8 cellular contexts compared by ENCODE assay signal in the genomic region with DNA sequence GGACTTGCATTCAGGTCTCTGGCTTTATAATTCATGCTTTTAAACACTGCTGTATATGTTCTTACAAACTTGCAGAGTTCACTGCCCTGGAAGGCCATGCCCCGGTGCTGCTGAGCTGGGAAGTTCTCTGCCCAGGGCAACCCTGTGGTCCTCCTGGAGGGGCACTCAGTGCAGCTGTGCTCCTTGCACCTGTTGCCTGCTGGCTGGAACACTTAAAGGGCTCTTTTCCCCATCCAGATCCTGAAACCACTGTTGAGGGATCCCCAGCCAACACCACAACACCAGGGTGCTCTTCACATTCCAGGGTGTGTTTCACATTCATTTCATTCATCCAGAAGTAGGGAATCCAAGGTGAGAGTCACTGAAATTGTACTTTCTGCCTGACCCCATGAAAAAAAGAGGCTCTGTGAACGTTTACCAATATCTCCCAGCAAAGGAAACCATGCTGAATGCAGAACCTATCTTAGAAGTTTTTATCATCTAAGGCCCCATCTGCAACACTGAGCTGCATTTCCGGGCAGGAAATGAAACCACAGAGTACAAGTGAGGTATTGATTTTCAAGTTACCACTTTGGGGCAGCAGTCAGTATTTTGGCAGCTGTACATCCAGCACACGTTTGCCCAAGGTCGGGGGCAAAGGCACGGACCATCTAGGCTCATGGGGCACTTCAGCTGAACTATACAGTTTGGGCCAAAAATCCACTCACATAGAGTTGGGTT. TPM values are rescaled to one million over a fixed set of nuclear protein-coding genes. Genes with fewer than 3 reads are reported as not detected.
DNase-seq lines count a peak whose midpoint lies in the region; ATAC-seq, FAIRE-seq and TF ChIP-seq lines count a peak whose summit lies in the region.

No MANE protein-coding gene starts in this region.

- WGBS in liver = 12% methylated on average over 6 of the region's 6 CpGs
- WGBS in HepG2 (ENCODE audit: low lambda C conversion rate) = 2% methylated on average over 5 of the region's 6 CpGs

- intact Hi-C loops in HepG2 (cut with micrococcal nuclease; ENCODE audit: unreplicated experiment) = no loop called here
- intact Hi-C loops in dendritic cell treated with granulocyte-macrophage colony-stimulating factor and Interleukin-4, amounts not matched to agents 40 ng/mL and 50 ng/mL, for 4 days (cut with micrococcal nuclease) = no loop called here

- CTCF ChIA-PET in HepG2 (lab: Yijun Ruan, JAX; ENCODE audit: low intra/inter-chr PET ratio, low total read pairs) = no interaction called here

- DNase-seq in HepG2 (ENCODE audit: low spot score) (no peak), SHP77 (lab: John Stamatoyannopoulos, UW) (peak; percentile 47 to 50), COLO668 (lab: John Stamatoyannopoulos, UW; ENCODE audit: unreplicated experiment) (no peak), DMS53 treated with DMSO at 0.1 percent for 48 hours (lab: John Stamatoyannopoulos, UW; ENCODE audit: unreplicated experiment) (no peak), mesothelial cell of epicardium (ENCODE audit: low spot score in 2 of 2, unreplicated experiment in 2 of 2) (no peak)

- no peaks in the 10 kb centered on the region for H3K36me3 Mint-ChIP-seq in dendritic cell treated with granulocyte-macrophage colony-stimulating factor and Interleukin-4, amounts not matched to agents 40 ng/mL and 50 ng/mL, for 4 days (ENCODE audit: low read depth)
- H3K36me3 Mint-ChIP-seq in mesothelial cell of epicardium = no peaks in the 10 kb centered on the region

- TF ChIP-seq POLR2A in HepG2 (IDR thresholded peaks at IDR 0.05; ENCODE audit: insufficient read depth in 1 of 2, low read depth in 2 of 2, low read length in 2 of 2) = no peak

- H3K79me2 ChIP-seq in HepG2 (ENCODE audit: insufficient read depth, low read length) = no peaks in the 10 kb centered on the region

- no peak overlapping the region for H2AFZ ChIP-seq in HepG2 (ENCODE audit: low read length)

- no peak for TF ChIP-seq EP300 in HepG2 (IDR thresholded peaks at IDR 0.05; ENCODE audit: low read depth in 2 of 2, low read length in 2 of 2)
- TF ChIP-seq EP300 in HepG2 (CRISPR knock-in tag; IDR thresholded peaks at IDR 0.05; ENCODE audit: borderline replicate concordance) = no peak

- H3K9ac ChIP-seq in liver (ENCODE audit: low read depth in 1 of 2, low read length in 2 of 2) = no peak overlapping the region
- no peak overlapping the region for H3K9ac ChIP-seq in HepG2 (ENCODE audit: insufficient read depth, low read depth, low read length)

- peak overlapping the region; percentile 47 for H3K27ac Mint-ChIP-seq in dendritic cell treated with granulocyte-macrophage colony-stimulating factor and Interleukin-4, amounts not matched to agents 40 ng/mL and 50 ng/mL, for 4 days
- H3K27ac Mint-ChIP-seq in mesothelial cell of epicardium = no peak overlapping the region

- TF ChIP-seq RAD21 in liver (IDR thresholded peaks at IDR 0.05) (peak in 1 of 2 donors; percentile 45), HepG2 (CRISPR knock-in tag; IDR thresholded peaks at IDR 0.05) (no peak)

- H3K36me3 ChIP-seq in liver (ENCODE audit: control insufficient read depth in 4 of 4, insufficient read depth in 3 of 4, low read depth in 1 of 4, low read length in 3 of 4) = no peaks in the 10 kb centered on the region
- H3K36me3 ChIP-seq in HepG2 (replicated peaks in 1 of 2; ENCODE audit: control insufficient read depth in 1 of 2, insufficient read depth in 2 of 2, low read length in 2 of 2) = no peaks in the 10 kb centered on the region

- peaks cover 10% of the 10 kb centered on the region for H3K4me1 Mint-ChIP-seq in dendritic cell treated with granulocyte-macrophage colony-stimulating factor and Interleukin-4, amounts not matched to agents 40 ng/mL and 50 ng/mL, for 4 days (ENCODE audit: low read depth)
- no peaks in the 10 kb centered on the region for H3K4me1 Mint-ChIP-seq in mesothelial cell of epicardium

- no peaks in the 10 kb centered on the region for H3K27me3 ChIP-seq in liver (ENCODE audit: control insufficient read depth in 4 of 4, insufficient read depth in 4 of 4, low read length in 3 of 4)
- no peaks in the 10 kb centered on the region for H3K27me3 ChIP-seq in HepG2 (ENCODE audit: control insufficient read depth in 1 of 2, insufficient read depth in 2 of 2, low read length in 2 of 2)

- H3K4me3 Mint-ChIP-seq in dendritic cell treated with granulocyte-macrophage colony-stimulating factor and Interleukin-4, amounts not matched to agents 40 ng/mL and 50 ng/mL, for 4 days = no peak overlapping the region
- H3K4me3 Mint-ChIP-seq in mesothelial cell of epicardium = no peak overlapping the region

- in situ Hi-C loops in HepG2 (cut with HindIII; ENCODE audit: extremely low pct_ligation_motif_present, low pct_unique_long_range_greater_than_20kb) = no loop called here

- H3K27ac ChIP-seq in liver (ENCODE audit: low read depth in 1 of 2, low read length in 2 of 2) = peak overlapping the region; percentile 28 to 58
- H3K27ac ChIP-seq in HepG2 (ENCODE audit: extremely low read length, insufficient read depth, low read length) = no peak overlapping the region

- peaks cover 0 to 3% (median 0%) of the 10 kb centered on the region in 4 donors for H3K9me3 ChIP-seq in liver (ENCODE audit: control insufficient read depth in 4 of 4, low read length in 3 of 4)
- no peaks in the 10 kb centered on the region for H3K9me3 ChIP-seq in HepG2 (ENCODE audit: low read length)

- no TSS peak for BruUV-seq in HepG2 (replicated peaks; lab: Mats Ljungman, UMichigan)

- no peak for ATAC-seq in HepG2
- ATAC-seq in HG03064 (IDR thresholded peaks at IDR 0.05; ENCODE audit: low read depth, unreplicated experiment) = peak; percentile 74

- FAIRE-seq in HepG2 (lab: Jason Lieb, UNC) = no peak

- TF ChIP-seq CTCF in liver (IDR thresholded peaks at IDR 0.05; ENCODE audit: low read depth, low read length, missing input control) (no peak), HepG2 (CRISPR knock-in tag; IDR thresholded peaks at IDR 0.05) (no peak), mesothelial cell of epicardium (IDR thresholded peaks at IDR 0.05; ENCODE audit: unreplicated experiment) (no peak)

- no peaks in the 10 kb centered on the region for H3K27me3 Mint-ChIP-seq in dendritic cell treated with granulocyte-macrophage colony-stimulating factor and Interleukin-4, amounts not matched to agents 40 ng/mL and 50 ng/mL, for 4 days
- peaks cover 3% of the 10 kb centered on the region for H3K27me3 Mint-ChIP-seq in mesothelial cell of epicardium (ENCODE audit: low read depth)

- peaks cover 0 to 18% (median 11%) of the 10 kb centered on the region in 4 donors for H3K4me1 ChIP-seq in liver (ENCODE audit: control insufficient read depth in 4 of 4, insufficient read depth in 4 of 4, low read length in 3 of 4)
- H3K4me1 ChIP-seq in HepG2 (ENCODE audit: insufficient read depth, low read length) = no peaks in the 10 kb centered on the region

- H4K20me1 ChIP-seq in HepG2 (ENCODE audit: insufficient read depth, low read length) = no peaks in the 10 kb centered on the region

- no peak overlapping the region for H3K4me2 ChIP-seq in HepG2 (ENCODE audit: low read depth, low read length)

- no peaks in the 10 kb centered on the region for H3K9me3 Mint-ChIP-seq in dendritic cell treated with granulocyte-macrophage colony-stimulating factor and Interleukin-4, amounts not matched to agents 40 ng/mL and 50 ng/mL, for 4 days
- H3K9me3 Mint-ChIP-seq in mesothelial cell of epicardium = peaks cover 9% of the 10 kb centered on the region

- POLR2A ChIA-PET in HepG2 (lab: Yijun Ruan, JAX) = no interaction called here

- peak overlapping the region in 1 of 3 donors; percentile 34 for H3K4me3 ChIP-seq in liver (ENCODE audit: low read depth in 1 of 3, low read length in 3 of 3)
- H3K4me3 ChIP-seq in HepG2 (replicated peaks in 1 of 3; ENCODE audit: insufficient read depth in 1 of 3, low read depth in 2 of 3, low read length in 3 of 3) = no peak overlapping the region

TF ChIP-seq in liver, 16 proteins besides CTCF, POLR2A, EP300 and RAD21 (continues in another document):
- TF ChIP-seq FOXA1 (IDR thresholded peaks at IDR 0.05) (no peak), FOXA2 (IDR thresholded peaks at IDR 0.05) (no peak)
- TF ChIP-seq, protein P1, sequence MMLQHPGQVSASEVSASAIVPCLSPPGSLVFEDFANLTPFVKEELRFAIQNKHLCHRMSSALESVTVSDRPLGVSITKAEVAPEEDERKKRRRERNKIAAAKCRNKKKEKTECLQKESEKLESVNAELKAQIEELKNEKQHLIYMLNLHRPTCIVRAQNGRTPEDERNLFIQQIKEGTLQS (IDR thresholded peaks at IDR 0.05) = no peak

RNA-seq across cellular contexts. Expression of a gene that starts 16.4 kb away (rescaled TPM):
- total RNA-seq in liver = 10 to 100 TPM in 1 of 2 donors, 1 to 10 TPM in 1; 5.7 to 12.0 TPM
- polyA plus RNA-seq in liver = 1 to 10 TPM; 4.6 to 5.8 TPM
- 0.24 and 0.63 TPM in 2 replicates for total RNA-seq in HepG2 (2016; rRNA removed; fragmentation: Illumina TruSeq; extraction: Trizol)
- 0.09 TPM in 1 of 2 replicates, not detected in the other for total RNA-seq in HepG2 (2016; cell fraction: cytosol; rRNA removed; fragmentation: Illumina TruSeq; extraction: Trizol; ENCODE audit: low read depth)
- total RNA-seq in HepG2 (2016; cell fraction: insoluble cytoplasmic fraction; rRNA removed; fragmentation: Illumina TruSeq; extraction: Trizol) = 0.37 and 0.39 TPM in 2 replicates
- 0.15 and 0.62 TPM in 2 replicates for total RNA-seq in HepG2 (2016; cell fraction: membrane; rRNA removed; fragmentation: Illumina TruSeq; extraction: Trizol)
- total RNA-seq in HepG2 (2016; cell fraction: nucleus; rRNA removed; fragmentation: Illumina TruSeq; extraction: Trizol) = 0.37 and 0.50 TPM in 2 replicates
- polyA plus RNA-seq in HepG2 (2011; rRNA removed) = 0.22 and 0.26 TPM in 2 replicates
- polyA plus RNA-seq in HepG2 (2011; cell fraction: cytosol; rRNA removed) = 0.31 and 0.58 TPM in 2 replicates
- 0.21 and 0.27 TPM in 2 replicates for polyA plus RNA-seq in HepG2 (2011; cell fraction: nucleus; rRNA removed)
- 0.12 and 0.19 TPM in 2 replicates for polyA plus RNA-seq in HepG2 (2012)
- polyA plus RNA-seq in HepG2 (2016; cell fraction: cytosol; fragmentation: Illumina TruSeq; extraction: Trizol; ENCODE audit: low read depth) = 0.07 and 0.11 TPM in 2 replicates
- polyA plus RNA-seq in HepG2 (2016; cell fraction: insoluble cytoplasmic fraction; fragmentation: Illumina TruSeq; extraction: Trizol; ENCODE audit: low read depth) = 0.49 and 0.85 TPM in 2 replicates
- polyA plus RNA-seq in HepG2 (2016; cell fraction: membrane; fragmentation: Illumina TruSeq; extraction: Trizol; ENCODE audit: low read depth) = 0.15 and 0.27 TPM in 2 replicates
- polyA plus RNA-seq in HepG2 (2016; cell fraction: nucleus; fragmentation: Illumina TruSeq; extraction: Trizol; ENCODE audit: insufficient read depth, low read depth) = 0.45 and 0.57 TPM in 2 replicates
- 0.44 and 15.3 TPM in 2 replicates for polyA minus RNA-seq in HepG2 (2011; rRNA and poly(A)+ RNA removed; ENCODE audit: low replicate concordance)
- polyA minus RNA-seq in HepG2 (2011; cell fraction: cytosol; rRNA and poly(A)+ RNA removed) = 0.88 and 0.89 TPM in 2 replicates
- 0.25 and 0.39 TPM in 2 replicates for polyA minus RNA-seq in HepG2 (2011; cell fraction: nucleus; rRNA and poly(A)+ RNA removed)
- 3.4 to 3.8 TPM (median 3.7 TPM) in 3 replicates for total RNA-seq in mesothelial cell of epicardium

Comparison
In these comparisons a context has a peak if more than half of its experiments do, and no peak if none do; other contexts are left out.
1. DNase-seq: peak in SHP77 (2 of 2); none in HepG2 (single experiment), COLO668 (single experiment), DMS53 treated with DMSO at 0.1 percent for 48 hours (single experiment) and mesothelial cell of epicardium (0 of 2).